Comparison of ENCODE assay signal across 35 cellular contexts in the genomic region with DNA sequence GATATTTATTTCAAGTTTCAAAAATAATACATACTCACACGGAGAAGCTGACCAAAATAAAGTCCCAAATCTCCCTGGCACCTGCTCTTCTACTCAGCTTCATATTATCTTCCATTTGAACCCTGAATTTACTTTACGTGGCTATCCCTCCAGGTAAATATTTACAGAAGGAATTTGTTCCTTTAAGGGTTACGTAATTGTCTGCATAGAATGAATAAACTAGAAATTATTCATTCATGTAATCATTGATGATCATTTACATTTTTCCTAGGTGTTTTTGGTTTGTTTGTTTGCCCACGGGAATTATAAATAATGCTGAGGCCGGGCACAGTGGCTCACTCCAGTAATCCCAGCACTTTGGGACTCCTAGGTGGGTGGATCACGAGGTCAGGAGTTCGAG.
"Had no signal": no experiment of that assay in that cellular context is flagged by ENCODE, and none has a peak within 500 bp of the region (broad histone marks: within the 10 kb centered on the region; RNA-seq: fewer than 3 reads in every experiment).

No MANE protein-coding gene starts in this region.

- H3K36me3 ChIP-seq: adrenal gland, brain microvascular endothelial cell, breast epithelium had no signal

- H3K9me3 Mint-ChIP-seq: activated B cell treated with CpG ODN at 0.5 μM for 24 hours; activated CD4-positive, alpha-beta memory T cell treated with anti-CD3 and anti-CD28 coated beads for 36 hours; activated CD4-positive, alpha-beta T cell treated with anti-CD3 and anti-CD28 coated beads, Interleukin-2, amount 10 ng/mL, durations not matched to agents 24 days and 14 days; activated CD8-positive, alpha-beta T cell treated with anti-CD3 and anti-CD28 coated beads for 36 hours; activated naive CD4-positive, alpha-beta T cell treated with anti-CD3 and anti-CD28 coated beads for 36 hours; activated naive CD4-positive, alpha-beta T cell treated with anti-CD3 and anti-CD28 coated beads, Interleukin-2, amount 50 U/mL, for 72 hours; activated naive CD8-positive, alpha-beta T cell treated with anti-CD3 and anti-CD28 coated beads for 36 hours; activated T-cell treated with anti-CD3 and anti-CD28 coated beads, Interleukin-2, amount 50 U/mL, for 4 hours; activated T-helper 1 cell treated with anti-CD3 and anti-CD28 coated beads, Interleukin-12 subunit alpha, Interleukin-12 subunit beta, Interleukin-2, Interleukin-4 antibody, amounts not matched to agents 30 ng/mL and 10 ng/mL and 1 ng/mL, durations not matched to agents 14 hours and 24 hours and 36 hours; activated T-helper 17 cell treated with anti-CD3 and anti-CD28 coated beads, Interleukin-2, amount 50 U/mL, for 72 hours; T-helper 2 cell treated with Interferon-gamma antibody and Interleukin-4, amounts not matched to agents 5 μg/mL and 100 μg/mL, for 36 hours had no signal

- H3K27me3 ChIP-seq: adrenal gland, body of pancreas, brain microvascular endothelial cell, breast epithelium had no signal

- ATAC-seq: activated CD8-positive, alpha-beta T cell treated with anti-CD3 and anti-CD28 coated beads for 36 hours; activated naive CD4-positive, alpha-beta T cell treated with anti-CD3 and anti-CD28 coated beads, Interleukin-2, amount 50 U/mL, for 72 hours; activated T-cell treated with anti-CD3 and anti-CD28 coated beads, Interleukin-2, amount 50 U/mL, for 4 hours; activated T-cell treated with anti-CD3 and anti-CD28 coated beads, Interleukin-2, amount 50 U/mL, for 72 hours; activated T-helper 17 cell treated with anti-CD3 and anti-CD28 coated beads, Interleukin-2, amount 50 U/mL, for 72 hours; body of pancreas had no signal

- H3K4me3 ChIP-seq: adrenal gland, body of pancreas, breast epithelium had no signal

- H3K27me3 Mint-ChIP-seq: activated CD4-positive, alpha-beta T cell treated with anti-CD3 and anti-CD28 coated beads, Interleukin-2, amount 10 ng/mL, durations not matched to agents 24 days and 14 days had no signal

- H3K4me3 Mint-ChIP-seq: activated B cell treated with CpG ODN at 0.5 μM for 24 hours; activated CD4-positive, alpha-beta memory T cell treated with anti-CD3 and anti-CD28 coated beads for 36 hours; activated CD4-positive, alpha-beta T cell treated with anti-CD3 and anti-CD28 coated beads, Interleukin-2, amount 10 ng/mL, durations not matched to agents 24 days and 14 days; activated CD8-positive, alpha-beta T cell treated with anti-CD3 and anti-CD28 coated beads for 36 hours; activated naive CD4-positive, alpha-beta T cell treated with anti-CD3 and anti-CD28 coated beads for 36 hours; activated naive CD8-positive, alpha-beta T cell treated with anti-CD3 and anti-CD28 coated beads for 36 hours; activated T-cell treated with anti-CD3 and anti-CD28 coated beads, Interleukin-2, amount 50 U/mL, for 4 hours; activated T-cell treated with anti-CD3 and anti-CD28 coated beads, Interleukin-2, amount 50 U/mL, for 72 hours; activated T-helper 1 cell treated with anti-CD3 and anti-CD28 coated beads, Interleukin-12 subunit alpha, Interleukin-12 subunit beta, Interleukin-2, Interleukin-4 antibody, amounts not matched to agents 30 ng/mL and 10 ng/mL and 1 ng/mL, durations not matched to agents 14 hours and 24 hours and 36 hours; activated T-helper 17 cell treated with anti-CD3 and anti-CD28 coated beads, Interleukin-2, amount 50 U/mL, for 72 hours; T-helper 2 cell treated with Interferon-gamma antibody and Interleukin-4, amounts not matched to agents 5 μg/mL and 100 μg/mL, for 36 hours had no signal

- H3K9me3 ChIP-seq: adrenal gland, body of pancreas, breast epithelium had no signal

- H3K36me3 Mint-ChIP-seq: activated CD4-positive, alpha-beta memory T cell treated with anti-CD3 and anti-CD28 coated beads for 36 hours; activated naive CD4-positive, alpha-beta T cell treated with anti-CD3 and anti-CD28 coated beads, Interleukin-2, amount 50 U/mL, for 72 hours; activated naive CD8-positive, alpha-beta T cell treated with anti-CD3 and anti-CD28 coated beads for 36 hours had no signal

- DNase-seq: activated B cell treated with CpG ODN at 0.5 μM for 24 hours; activated CD4-positive, alpha-beta memory T cell treated with anti-CD3 and anti-CD28 coated beads for 36 hours; activated CD4-positive, alpha-beta T cell treated with anti-CD3 and anti-CD28 coated beads for 4 hours; activated CD4-positive, alpha-beta T cell treated with anti-CD3 and anti-CD28 coated beads, Interleukin-2, amount 10 ng/mL, durations not matched to agents 24 days and 14 days; activated CD4-positive, alpha-beta T cell treated with anti-CD3 and anti-CD28 coated beads, Interleukin-2, amount 50 U/mL, for 1 hour; activated CD4-positive, alpha-beta T cell treated with anti-CD3 and anti-CD28 coated beads, Interleukin-2, amount 50 U/mL, for 4 hours; activated CD4-positive, CD25-positive, alpha-beta regulatory T cell treated with anti-CD3 and anti-CD28 coated beads, Interleukin-2, amount 50 U/mL, for 72 hours; activated CD8-positive, alpha-beta memory T cell treated with anti-CD3 and anti-CD28 coated beads, Interleukin-2, amount 50 U/mL, for 4 hours; activated CD8-positive, alpha-beta T cell treated with anti-CD3 and anti-CD28 coated beads for 36 hours; activated effector memory CD4-positive, alpha-beta T cell treated with anti-CD3 and anti-CD28 coated beads, Interleukin-2, amount 50 U/mL, for 16 hours; activated gamma-delta T cell treated with Interleukin-2 at 50 U/mL for 16 hours; activated naive CD4-positive, alpha-beta T cell; activated naive CD4-positive, alpha-beta T cell treated with anti-CD3 and anti-CD28 coated beads for 36 hours; activated naive CD4-positive, alpha-beta T cell treated with anti-CD3 and anti-CD28 coated beads, Interleukin-2, amount 50 U/mL, for 16 hours; activated naive CD8-positive, alpha-beta T cell treated with anti-CD3 and anti-CD28 coated beads for 36 hours; activated T-cell treated with anti-CD3 and anti-CD28 coated beads for 4 hours; activated T-cell treated with anti-CD3 and anti-CD28 coated beads, Interleukin-2, amount 50 U/mL, for 1 hour; activated T-cell treated with anti-CD3 and anti-CD28 coated beads, Interleukin-2, amount 50 U/mL, for 4 hours; activated T-cell treated with anti-CD3 and anti-CD28 coated beads, Interleukin-2, amount 50 U/mL, for 72 hours; adrenal gland; amniotic stem cell; aorta; body of pancreas; brain microvascular endothelial cell; central memory CD4-positive, alpha-beta T cell; T-helper 2 cell; T-helper 9 cell had no signal

- FAIRE-seq: astrocyte, TTC549 had no signal

- H3K4me1 Mint-ChIP-seq: activated B cell treated with CpG ODN at 0.5 μM for 24 hours; activated CD4-positive, alpha-beta T cell treated with anti-CD3 and anti-CD28 coated beads, Interleukin-2, amount 10 ng/mL, durations not matched to agents 24 days and 14 days; activated naive CD8-positive, alpha-beta T cell treated with anti-CD3 and anti-CD28 coated beads for 36 hours; activated T-helper 17 cell treated with anti-CD3 and anti-CD28 coated beads, Interleukin-2, amount 50 U/mL, for 72 hours had no signal

- H3K27ac Mint-ChIP-seq: activated B cell treated with CpG ODN at 0.5 μM for 24 hours; activated CD4-positive, alpha-beta memory T cell treated with anti-CD3 and anti-CD28 coated beads for 36 hours; activated CD4-positive, alpha-beta T cell treated with anti-CD3 and anti-CD28 coated beads, Interleukin-2, amount 10 ng/mL, durations not matched to agents 24 days and 14 days; activated CD8-positive, alpha-beta T cell treated with anti-CD3 and anti-CD28 coated beads for 36 hours; activated naive CD4-positive, alpha-beta T cell treated with anti-CD3 and anti-CD28 coated beads for 36 hours; activated naive CD4-positive, alpha-beta T cell treated with anti-CD3 and anti-CD28 coated beads, Interleukin-2, amount 50 U/mL, for 72 hours; activated naive CD8-positive, alpha-beta T cell treated with anti-CD3 and anti-CD28 coated beads for 36 hours; activated T-cell treated with anti-CD3 and anti-CD28 coated beads, Interleukin-2, amount 50 U/mL, for 72 hours; activated T-helper 1 cell treated with anti-CD3 and anti-CD28 coated beads, Interleukin-12 subunit alpha, Interleukin-12 subunit beta, Interleukin-2, Interleukin-4 antibody, amounts not matched to agents 30 ng/mL and 10 ng/mL and 1 ng/mL, durations not matched to agents 14 hours and 24 hours and 36 hours; activated T-helper 17 cell treated with anti-CD3 and anti-CD28 coated beads, Interleukin-2, amount 50 U/mL, for 72 hours; T-helper 2 cell treated with Interferon-gamma antibody and Interleukin-4, amounts not matched to agents 5 μg/mL and 100 μg/mL, for 36 hours had no signal

- H3K4me1 ChIP-seq: adrenal gland, breast epithelium had no signal

- H3K27ac ChIP-seq: adrenal gland, body of pancreas, brain microvascular endothelial cell, breast epithelium, VCaP had no signal
